ENCODE assay signal across 1 cellular context in genomic region chr1:64030411-64030810, GRCh38.
TF ChIP-seq lines count a peak whose summit lies in the region.

No MANE protein-coding gene starts in this region.

TF ChIP-seq in GM23338, 12 proteins besides CTCF, POLR2A, EP300 and RAD21 (continued from another document):
- TF ChIP-seq ZNF462 (CRISPR knock-in tag; IDR thresholded peaks at IDR 0.05) (no peak), JUNB (IDR thresholded peaks at IDR 0.05; ENCODE audit: unreplicated experiment) (no peak)
TF ChIP-seq in GM23338: peak in this region for 0.
